Comparison of ENCODE assay signal across 18 cellular contexts in genomic region chr14:85604671-85605070, GRCh38.
"Had no signal": no experiment of that assay in that cellular context is flagged by ENCODE, and none has a peak within 500 bp of the region (broad histone marks: within the 10 kb centered on the region; RNA-seq: fewer than 3 reads in every experiment).

No MANE protein-coding gene starts in this region.

- ATAC-seq: activated naive CD4-positive, alpha-beta T cell treated with anti-CD3 and anti-CD28 coated beads, Interleukin-2, amount 50 U/mL, for 72 hours; activated T-helper 17 cell treated with anti-CD3 and anti-CD28 coated beads, Interleukin-2, amount 50 U/mL, for 72 hours; left ventricle myocardium superior; natural killer cell treated with Interleukin-12 subunit alpha and Interleukin-12 subunit beta and Interleukin-15 and Interleukin-18, amount 100 ng/mL, for 72 hours; upper lobe of right lung; WTC11 had no signal

- H3K9me3 ChIP-seq: esophagus muscularis mucosa, heart left ventricle, spleen, upper lobe of right lung had no signal

- H3K36me3 ChIP-seq: esophagus muscularis mucosa, heart left ventricle, spleen, upper lobe of right lung had no signal

- H3K27me3 ChIP-seq: esophagus muscularis mucosa, heart left ventricle, spleen, upper lobe of right lung had no signal

- H3K4me3 ChIP-seq: esophagus muscularis mucosa, heart left ventricle, spleen, upper lobe of right lung had no signal

- H3K4me1 ChIP-seq: esophagus muscularis mucosa, spleen, upper lobe of right lung had no signal

- H3K27ac ChIP-seq: esophagus muscularis mucosa, heart left ventricle, spleen, upper lobe of right lung had no signal

- DNase-seq: activated CD8-positive, alpha-beta memory T cell treated with anti-CD3 and anti-CD28 coated beads, Interleukin-2, amount 50 U/mL, for 4 hours; activated T-cell treated with anti-CD3 and anti-CD28 coated beads, Interleukin-2, amount 50 U/mL, for 24 hours; aorta; effector memory CD4-positive, alpha-beta T cell; heart left ventricle; left ventricle myocardium superior; mammary epithelial cell; retina; spleen; stimulated activated CD4-positive, alpha-beta T cell treated with anti-CD3 and anti-CD28 coated beads, Interleukin-4, amount 100 ng/mL, for 1 hour; stimulated activated naive CD4-positive, alpha-beta T cell; T-helper 1 cell; upper lobe of right lung had no signal
